20 cellular contexts compared by ENCODE assay signal in the genomic region with DNA sequence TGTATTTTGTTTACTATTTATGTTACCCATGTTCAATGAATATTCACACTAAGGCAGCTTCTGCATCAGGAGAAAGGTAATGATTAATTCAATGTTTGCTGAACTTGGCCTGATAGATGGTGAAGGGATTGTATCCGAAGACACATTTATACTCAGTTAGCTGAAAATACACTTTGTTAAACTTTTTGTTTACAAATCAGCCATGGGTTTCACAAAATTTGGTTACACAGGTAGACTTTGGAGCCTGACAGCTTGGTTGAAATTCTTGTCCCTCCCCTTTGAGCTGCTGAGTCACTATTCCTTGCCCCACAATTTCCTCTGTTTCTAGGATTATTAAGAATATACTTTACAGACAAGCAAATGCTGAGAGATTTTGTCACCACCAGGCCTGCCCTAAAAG.
A peak's percentile ranks its signal among the peaks of the same experiment; 100 is the strongest.
DNase-seq lines count a peak whose midpoint lies in the region; ATAC-seq, FAIRE-seq and TF ChIP-seq lines count a peak whose summit lies in the region.
"Had no signal": no experiment of that assay in that cellular context is flagged by ENCODE, and none has a peak within 500 bp of the region (broad histone marks: within the 10 kb centered on the region; RNA-seq: fewer than 3 reads in every experiment).

No MANE protein-coding gene starts in this region.

- H3K79me2 ChIP-seq in HepG2 (ENCODE audit: insufficient read depth, low read length) = no peaks in the 10 kb centered on the region

- WGBS in liver = 35% methylated on average over 1 of the region's 1 CpG
- 0% methylated on average over 1 of the region's 1 CpG for WGBS in HepG2 (ENCODE audit: low lambda C conversion rate)

- in situ Hi-C loops in HepG2 (cut with HindIII; ENCODE audit: extremely low pct_ligation_motif_present, low pct_unique_long_range_greater_than_20kb) = no loop called here

- no peaks in the 10 kb centered on the region for H4K20me1 ChIP-seq in HepG2 (ENCODE audit: insufficient read depth, low read length)
- H4K20me1 ChIP-seq: BLaER1 treated with 17β-estradiol and CSF1 and Interleukin-3, amounts not matched to agents 10 nM and 100 nM had no signal

- TF ChIP-seq POLR2A in HepG2 (IDR thresholded peaks at IDR 0.05; ENCODE audit: insufficient read depth in 1 of 2, low read depth in 2 of 2, low read length in 2 of 2) = no peak

- H3K27me3 ChIP-seq in liver (ENCODE audit: control insufficient read depth in 4 of 4, insufficient read depth in 4 of 4, low read length in 3 of 4) (no peaks in the 10 kb centered on the region), HepG2 (ENCODE audit: control insufficient read depth in 1 of 2, insufficient read depth in 2 of 2, low read length in 2 of 2) (no peaks in the 10 kb centered on the region; a peak in 1 of 5 replicates)
- H3K27me3 ChIP-seq: BLaER1 treated with 17β-estradiol and CSF1 and Interleukin-3, amounts not matched to agents 10 nM and 100 nM had no signal

- no TSS peak for BruUV-seq in HepG2 (replicated peaks; lab: Mats Ljungman, UMichigan)

- H3K4me2 ChIP-seq in HepG2 (ENCODE audit: low read depth, low read length) = no peak overlapping the region
- H3K4me2 ChIP-seq: A549; BLaER1 treated with 17β-estradiol and CSF1 and Interleukin-3, amounts not matched to agents 10 nM and 100 nM had no signal

- no peaks in the 10 kb centered on the region for H3K4me1 ChIP-seq in liver (ENCODE audit: control insufficient read depth in 4 of 4, insufficient read depth in 4 of 4, low read length in 3 of 4)
- no peaks in the 10 kb centered on the region for H3K4me1 ChIP-seq in HepG2 (ENCODE audit: insufficient read depth, low read length)
- H3K4me1 ChIP-seq: A549; BLaER1 treated with 17β-estradiol and CSF1 and Interleukin-3, amounts not matched to agents 10 nM and 100 nM; Caco-2 had no signal

- TF ChIP-seq CTCF in liver (IDR thresholded peaks at IDR 0.05; ENCODE audit: low read depth, low read length, missing input control) (no peak), HepG2 (CRISPR knock-in tag; IDR thresholded peaks at IDR 0.05) (no peak)

- no peak overlapping the region for H3K4me3 ChIP-seq in liver (ENCODE audit: low read depth in 1 of 3, low read length in 3 of 3)
- H3K4me3 ChIP-seq in HepG2 (replicated peaks in 1 of 3; ENCODE audit: insufficient read depth in 1 of 3, low read depth in 2 of 3, low read length in 3 of 3) = no peak overlapping the region
- H3K4me3 ChIP-seq: A549; BLaER1 treated with 17β-estradiol and CSF1 and Interleukin-3, amounts not matched to agents 10 nM and 100 nM had no signal

- no peak for ATAC-seq in HepG2
- peak; percentile 87 for ATAC-seq in left lobe of liver
- ATAC-seq in HG03571 (IDR thresholded peaks at IDR 0.05; ENCODE audit: unreplicated experiment) = no peak
- ATAC-seq in GM19397 (IDR thresholded peaks at IDR 0.05; ENCODE audit: unreplicated experiment) = no peak
- ATAC-seq: A549; CD8-positive, alpha-beta T cell had no signal

- no peak overlapping the region for H3K27ac ChIP-seq in liver (ENCODE audit: low read depth in 1 of 2, low read length in 2 of 2)
- no peak overlapping the region for H3K27ac ChIP-seq in HepG2 (ENCODE audit: extremely low read length, insufficient read depth, low read length)
- H3K27ac ChIP-seq: 22Rv1; A549; BLaER1 treated with 17β-estradiol and CSF1 and Interleukin-3, amounts not matched to agents 10 nM and 100 nM; C4-2B had no signal

- H2AFZ ChIP-seq in HepG2 (ENCODE audit: low read length) = no peak overlapping the region

- H3K9me3 ChIP-seq in liver (ENCODE audit: control insufficient read depth in 4 of 4, low read length in 3 of 4) (no peaks in the 10 kb centered on the region), HepG2 (ENCODE audit: low read length) (no peaks in the 10 kb centered on the region)
- H3K9me3 ChIP-seq: A549; BLaER1 treated with 17β-estradiol and CSF1 and Interleukin-3, amounts not matched to agents 10 nM and 100 nM; Caco-2 had no signal

- no peaks in the 10 kb centered on the region for H3K36me3 ChIP-seq in liver (ENCODE audit: control insufficient read depth in 4 of 4, insufficient read depth in 3 of 4, low read depth in 1 of 4, low read length in 3 of 4)
- no peaks in the 10 kb centered on the region for H3K36me3 ChIP-seq in HepG2 (replicated peaks in 1 of 2; ENCODE audit: control insufficient read depth in 1 of 2, insufficient read depth in 2 of 2, low read length in 2 of 2)
- H3K36me3 ChIP-seq: BLaER1 treated with 17β-estradiol and CSF1 and Interleukin-3, amounts not matched to agents 10 nM and 100 nM had no signal

- CTCF ChIA-PET in HepG2 (lab: Yijun Ruan, JAX; ENCODE audit: low intra/inter-chr PET ratio, low total read pairs) = no interaction called here

- no peak for FAIRE-seq in HepG2 (lab: Jason Lieb, UNC)
- FAIRE-seq: A549, D721Med, G401.6, GM12891, GM19239 had no signal

- H3K9ac ChIP-seq in liver (ENCODE audit: low read depth in 1 of 2, low read length in 2 of 2) (no peak overlapping the region), HepG2 (ENCODE audit: insufficient read depth, low read depth, low read length) (no peak overlapping the region)
- H3K9ac ChIP-seq: BLaER1 treated with 17β-estradiol and CSF1 and Interleukin-3, amounts not matched to agents 10 nM and 100 nM had no signal

- no peak for TF ChIP-seq EP300 in HepG2 (IDR thresholded peaks at IDR 0.05; ENCODE audit: low read depth in 2 of 2, low read length in 2 of 2)
- no peak for TF ChIP-seq EP300 in HepG2 (CRISPR knock-in tag; IDR thresholded peaks at IDR 0.05; ENCODE audit: borderline replicate concordance)

- intact Hi-C loops in HepG2 (cut with micrococcal nuclease; ENCODE audit: unreplicated experiment) = no loop called here

- no peak for DNase-seq in HepG2 (ENCODE audit: low spot score)
- no peak for DNase-seq in left lobe of liver (ENCODE audit: low spot score)
- DNase-seq: AML-193; Caco-2; Calu3; CD4-positive, alpha-beta T cell; CD8-positive, alpha-beta T cell; DMS79 treated with DMSO at 0.1 percent for 48 hours; GF-D8 had no signal

- TF ChIP-seq RAD21 in liver (IDR thresholded peaks at IDR 0.05) (no peak), HepG2 (CRISPR knock-in tag; IDR thresholded peaks at IDR 0.05) (no peak)

- POLR2A ChIA-PET in HepG2 (lab: Yijun Ruan, JAX) = no interaction called here

TF ChIP-seq in liver, 16 proteins besides CTCF, POLR2A, EP300 and RAD21 (continues in another document):
- no peak for TF ChIP-seq HNF4G (IDR thresholded peaks at IDR 0.05)
- TF ChIP-seq TAF1 (conservative IDR thresholded peaks at IDR 0.05) = no peak
- TF ChIP-seq, protein P1, sequence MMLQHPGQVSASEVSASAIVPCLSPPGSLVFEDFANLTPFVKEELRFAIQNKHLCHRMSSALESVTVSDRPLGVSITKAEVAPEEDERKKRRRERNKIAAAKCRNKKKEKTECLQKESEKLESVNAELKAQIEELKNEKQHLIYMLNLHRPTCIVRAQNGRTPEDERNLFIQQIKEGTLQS (IDR thresholded peaks at IDR 0.05) = no peak
- no peak for TF ChIP-seq SP1 (IDR thresholded peaks at IDR 0.05)
- no peak for TF ChIP-seq FOXA2 (IDR thresholded peaks at IDR 0.05)
- TF ChIP-seq, protein P2, sequence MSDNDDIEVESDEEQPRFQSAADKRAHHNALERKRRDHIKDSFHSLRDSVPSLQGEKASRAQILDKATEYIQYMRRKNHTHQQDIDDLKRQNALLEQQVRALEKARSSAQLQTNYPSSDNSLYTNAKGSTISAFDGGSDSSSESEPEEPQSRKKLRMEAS (IDR thresholded peaks at IDR 0.05) = no peak
- TF ChIP-seq HNF4A (conservative IDR thresholded peaks at IDR 0.05) = peak; percentile 26 to 80
- no peak for TF ChIP-seq GABPA (IDR thresholded peaks at IDR 0.05 in 1 of 2, conservative IDR thresholded peaks at IDR 0.05 in 1 of 2)
- TF ChIP-seq JUND (IDR thresholded peaks at IDR 0.05) = peak in 1 of 2 donors; percentile 57
- TF ChIP-seq YY1 (IDR thresholded peaks at IDR 0.05) = peak; percentile 28
- peak in 1 of 2 donors; percentile 58 for TF ChIP-seq RXRA (IDR thresholded peaks at IDR 0.05)
- no peak for TF ChIP-seq EGR1 (IDR thresholded peaks at IDR 0.05; ENCODE audit: low read depth in 2 of 2)
- TF ChIP-seq NR2F2 (IDR thresholded peaks at IDR 0.05) = no peak
- no peak for TF ChIP-seq FOXA1 (IDR thresholded peaks at IDR 0.05)

TF ChIP-seq in HepG2, 621 proteins besides CTCF, POLR2A, EP300 and RAD21 (continues in another document):
- TF ChIP-seq SOX13 (IDR thresholded peaks at IDR 0.05) = no peak
- no peak for TF ChIP-seq SOX13 (CRISPR knock-in tag; conservative IDR thresholded peaks at IDR 0.05 in 1 of 2, IDR thresholded peaks at IDR 0.05 in 1 of 2)
- no peak for TF ChIP-seq MXI1 (IDR thresholded peaks at IDR 0.05; ENCODE audit: borderline replicate concordance, low read depth, low read length)
- no peak for TF ChIP-seq ZNF317 (CRISPR knock-in tag; IDR thresholded peaks at IDR 0.05)
- no peak for TF ChIP-seq ZNF280D (CRISPR knock-in tag; IDR thresholded peaks at IDR 0.05)
- TF ChIP-seq TAF1 (CRISPR knock-in tag; IDR thresholded peaks at IDR 0.05) = no peak
- no peak for TF ChIP-seq ERF (CRISPR knock-in tag; IDR thresholded peaks at IDR 0.05)
